In genomic region chr6:164290101-164290500, GRCh38 we compare ENCODE assay signal across 10 cellular contexts.
"Had no signal": no experiment of that assay in that cellular context is flagged by ENCODE, and none has a peak within 500 bp of the region (broad histone marks: within the 10 kb centered on the region; RNA-seq: fewer than 3 reads in every experiment).

No MANE protein-coding gene starts in this region.

- H2AFZ ChIP-seq: GM23338 had no signal

- H3K4me1 ChIP-seq: HAP-1 had no signal

- H3K27ac Mint-ChIP-seq: GM23338, HFFc6 had no signal

- DNase-seq: H7, HFFc6, IMR-90, KG1 had no signal

- H3K4me2 ChIP-seq: GM23338 had no signal

- H3K4me3 ChIP-seq: GM23338, HAP-1, K562 had no signal

- H3K27ac ChIP-seq: HL-60 had no signal

- ATAC-seq: GM23338, HCT116, K562 had no signal

- H3K36me3 ChIP-seq: HAP-1 had no signal

- H3K4me1 Mint-ChIP-seq: GM23338 had no signal

- FAIRE-seq: HTR-8/SVneo, K562 had no signal

- H3K9me3 ChIP-seq: HAP-1 had no signal

- H3K4me3 Mint-ChIP-seq: GM23338, HFFc6 had no signal
